ENCODE assay signal across 17 cellular contexts in the genomic region with DNA sequence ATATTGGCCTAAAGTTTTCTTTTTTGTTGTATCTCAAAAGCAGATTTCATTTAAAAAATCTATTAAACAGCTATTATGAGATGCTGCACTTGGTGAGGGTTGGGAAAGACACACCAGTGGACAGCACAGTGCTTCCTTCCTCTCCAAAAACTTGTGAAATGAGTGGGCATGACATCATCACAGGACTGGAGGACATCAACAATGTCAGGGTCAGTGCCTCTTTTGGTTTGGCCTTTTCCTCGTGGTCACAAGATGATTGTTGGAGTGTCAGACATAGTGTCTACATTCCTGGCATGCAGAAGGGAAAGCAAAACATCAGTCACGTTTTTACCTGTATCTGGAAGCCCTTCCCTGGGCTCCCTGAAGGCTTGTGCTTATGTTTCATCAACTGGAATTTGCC. TPM values are rescaled to one million over a fixed set of nuclear protein-coding genes. Genes with fewer than 3 reads are reported as not detected.
DNase-seq lines count a peak whose midpoint lies in the region; ATAC-seq and TF ChIP-seq lines count a peak whose summit lies in the region.
"Had no signal": no experiment of that assay in that cellular context is flagged by ENCODE, and none has a peak within 500 bp of the region (broad histone marks: within the 10 kb centered on the region; RNA-seq: fewer than 3 reads in every experiment).

No MANE protein-coding gene starts in this region.

- H3K9ac ChIP-seq in IMR-90 (ENCODE audit: low read depth, low read length) (no peak overlapping the region), smooth muscle cell (ENCODE audit: low read depth) (no peak overlapping the region)

- no peaks in the 10 kb centered on the region; a peak in 1 of 4 replicates for H3K79me1 ChIP-seq in IMR-90 (ENCODE audit: low read depth in 1 of 2, low read length in 2 of 2)

- whole genome bisulfite sequencing in IMR-90 (ENCODE audit: extremely low coverage in 2 of 2, insufficient read length in 1 of 2), 2 experiments, result no CpG with 5 or more reads among the region's 2 CpGs
- 10% methylated on average over 1 of the region's 2 CpGs for WGBS in right lobe of liver (ENCODE audit: insufficient coverage, low coverage, low lambda C conversion rate, missing lambda C conversion rate)
- 12% methylated on average over 2 of the region's 2 CpGs for WGBS in smooth muscle cell (ENCODE audit: low lambda C conversion rate)
- 42 to 60% (median 56%) methylated on average over 2 of the region's 2 CpGs for WGBS in stomach, 5 donors

- POLR2A ChIA-PET in IMR-90 (lab: Charles Lee; ENCODE audit: unreplicated experiment), result no interaction called here

- no peak overlapping the region for H3K4me3 ChIP-seq in IMR-90 (ENCODE audit: insufficient read depth, low read depth, low read length)
- no peak overlapping the region for H3K4me3 ChIP-seq in right lobe of liver
- no peak overlapping the region for H3K4me3 ChIP-seq in smooth muscle cell
- no peak overlapping the region for H3K4me3 ChIP-seq in stomach
- H3K4me3 ChIP-seq: colonic mucosa, esophagus squamous epithelium, prostate gland had no signal

- peak overlapping the region; percentile 34; the same call in 1 of the 2 replicates for H3K18ac ChIP-seq in IMR-90 (ENCODE audit: low read depth, low read length)

- H3K56ac ChIP-seq in IMR-90 (ENCODE audit: extremely low read depth, insufficient read depth, low read length), result no peak overlapping the region

- no peak overlapping the region for H2BK5ac ChIP-seq in IMR-90 (ENCODE audit: low read depth, low read length, poor library complexity, severe bottlenecking)

- H2BK20ac ChIP-seq in IMR-90 (ENCODE audit: low read depth, low read length), result peak overlapping the region; percentile 31; the same call in 1 of the 2 replicates

- in situ Hi-C loops in IMR-90 (cut with MboI; ENCODE audit: low sequenced_read_pairs), result no loop called here

- no peak overlapping the region for H3K27ac ChIP-seq in IMR-90 (ENCODE audit: insufficient read depth, low read length)
- peak overlapping the region in 1 of 3 donors; percentile 20 for H3K27ac ChIP-seq in right lobe of liver
- H3K27ac ChIP-seq in smooth muscle cell (ENCODE audit: low read depth), result no peak overlapping the region
- peak overlapping the region in 2 of 5 donors; percentile 13 to 15 for H3K27ac ChIP-seq in stomach
- H3K27ac ChIP-seq: colonic mucosa, prostate gland had no signal

- H3K9me3 ChIP-seq in IMR-90 (ENCODE audit: control insufficient read depth, insufficient read depth, low read length) (0 out of 2 replicates have a peak, but pooled peaks cover 2% of the 10 kb centered on the region), right lobe of liver (no peaks in the 10 kb centered on the region), smooth muscle cell (replicated peaks; ENCODE audit: low read depth) (no peaks in the 10 kb centered on the region), stomach (no peaks in the 10 kb centered on the region)
- H3K9me3 ChIP-seq: colonic mucosa, esophagus squamous epithelium, prostate gland had no signal

- no peaks in the 10 kb centered on the region for H3K36me3 ChIP-seq in IMR-90 (ENCODE audit: control insufficient read depth, insufficient read depth, low read length)
- H3K36me3 ChIP-seq in right lobe of liver, result no peaks in the 10 kb centered on the region
- H3K36me3 ChIP-seq in smooth muscle cell (ENCODE audit: low read depth), result no peaks in the 10 kb centered on the region
- no peaks in the 10 kb centered on the region for H3K36me3 ChIP-seq in stomach
- H3K36me3 ChIP-seq: colonic mucosa, esophagus squamous epithelium, prostate gland had no signal

- intact Hi-C loops in IMR-90 (cut with micrococcal nuclease), result no loop called here
- intact Hi-C loops in right lobe of liver (cut with DNase I), result no loop called here
- intact Hi-C loops in stomach (cut with DNase I; ENCODE audit: low total_unique reads), result no loop called here

- H2AK9ac ChIP-seq in IMR-90 (replicated peaks; ENCODE audit: low read depth, low read length, poor library complexity), result peak overlapping the region; percentile 83

- 0 out of 3 replicates have a peak overlapping the region, but pooled peaks have one; percentile 9 for H2BK15ac ChIP-seq in IMR-90 (ENCODE audit: low read depth, low read length)

- H3K4me2 ChIP-seq in IMR-90 (ENCODE audit: low read depth, low read length), result no peak overlapping the region
- H3K4me2 ChIP-seq in smooth muscle cell, result peak overlapping the region; percentile 20

- peak overlapping the region; percentile 54 for H2AFZ ChIP-seq in IMR-90 (replicated peaks; ENCODE audit: low read length, poor library complexity)
- no peak overlapping the region for H2AFZ ChIP-seq in smooth muscle cell (ENCODE audit: low read depth)

- peak overlapping the region; percentile 44; the same call in 1 of the 2 replicates for H3K4ac ChIP-seq in IMR-90 (ENCODE audit: low read depth, low read length)

- peak; percentile 38; the same call in 1 of the 2 replicates for ATAC-seq in IMR-90 (ENCODE audit: low read depth)
- peak; percentile 51 to 72 (median 66) for ATAC-seq in right lobe of liver
- no peak for ATAC-seq in GM21515 (IDR thresholded peaks at IDR 0.05; ENCODE audit: unreplicated experiment)
- no peak for ATAC-seq in GM21367 (IDR thresholded peaks at IDR 0.05; ENCODE audit: unreplicated experiment)
- ATAC-seq: activated CD4-positive, alpha-beta T cell treated with anti-CD3 and anti-CD28 coated beads for 36 hours; CD8-positive, alpha-beta T cell had no signal

- H2AK5ac ChIP-seq in IMR-90 (ENCODE audit: low read depth, low read length), result peak overlapping the region; percentile 71

- H3F3A ChIP-seq in smooth muscle cell (ENCODE audit: low read depth), result no peaks in the 10 kb centered on the region

- H3K23ac ChIP-seq in IMR-90 (ENCODE audit: low read depth, low read length), result peak overlapping the region; percentile 22; the same call in 1 of the 2 replicates

- H3K9me1 ChIP-seq in IMR-90 (ENCODE audit: insufficient read depth, low read length), result peaks cover 14% of the 10 kb centered on the region

- H3K14ac ChIP-seq in IMR-90 (replicated peaks; ENCODE audit: low read depth, low read length), result peak overlapping the region; percentile 55; the same call in 1 of the 2 replicates

- H3K4me1 ChIP-seq in IMR-90 (ENCODE audit: control insufficient read depth, insufficient read depth, low read length) (peaks cover 18% of the 10 kb centered on the region), right lobe of liver (peaks cover 0 to 10% (median 4%) of the 10 kb centered on the region in 4 donors), smooth muscle cell (ENCODE audit: low read depth) (no peaks in the 10 kb centered on the region), stomach (peaks cover 0 to 36% (median 9%) of the 10 kb centered on the region in 4 donors)
- H3K4me1 ChIP-seq: colonic mucosa, prostate gland had no signal

- no peak overlapping the region; the same call in 1 of the 2 replicates for H4K5ac ChIP-seq in IMR-90 (ENCODE audit: low read depth, low read length)

- no peak overlapping the region for H4K91ac ChIP-seq in IMR-90 (ENCODE audit: insufficient read depth, low read depth, low read length)

- no peaks in the 10 kb centered on the region for H3K27me3 ChIP-seq in IMR-90 (ENCODE audit: control insufficient read depth, insufficient read depth, low read length)
- H3K27me3 ChIP-seq in right lobe of liver, result no peaks in the 10 kb centered on the region
- no peaks in the 10 kb centered on the region for H3K27me3 ChIP-seq in smooth muscle cell (ENCODE audit: low read depth)
- no peaks in the 10 kb centered on the region for H3K27me3 ChIP-seq in stomach
- H3K27me3 ChIP-seq: colonic mucosa, esophagus squamous epithelium had no signal

- BruUV-seq in IMR-90 (replicated peaks; lab: Mats Ljungman, UMichigan), result no TSS peak

- H4K20me1 ChIP-seq in IMR-90 (ENCODE audit: insufficient read depth, low read length) (no peaks in the 10 kb centered on the region; the same call in 1 of the 2 replicates), smooth muscle cell (ENCODE audit: low read depth) (no peaks in the 10 kb centered on the region)

- no peak for TF ChIP-seq RAD21 in IMR-90 (IDR thresholded peaks at IDR 0.05; ENCODE audit: low read length)

- no peak for TF ChIP-seq EP300 in stomach (IDR thresholded peaks at IDR 0.05)

- CTCF ChIA-PET in IMR-90 (lab: Yijun Ruan, JAX), result interaction anchor here (1.3 kb wide), 1 partner anchor 21 kb away, joined by 4 read pairs; no protein-coding TSS in a partner anchor

- no peaks in the 10 kb centered on the region for H3K79me2 ChIP-seq in smooth muscle cell (ENCODE audit: low read depth)

- TF ChIP-seq POLR2A in IMR-90 (IDR thresholded peaks at IDR 0.05; ENCODE audit: low read depth, low read length) (no peak), right lobe of liver (IDR thresholded peaks at IDR 0.05) (no peak), stomach (IDR thresholded peaks at IDR 0.05) (no peak)

- no peak overlapping the region for H4K8ac ChIP-seq in IMR-90 (ENCODE audit: low read depth in 2 of 2, low read length in 2 of 2)

- H2BK120ac ChIP-seq in IMR-90 (ENCODE audit: low read depth, low read length), result peak overlapping the region; percentile 55

- dilution Hi-C loops in IMR-90 (cut with HindIII; ENCODE audit: low sequenced_read_pairs, unreplicated experiment), result no loop called here

- TF ChIP-seq CTCF in IMR-90 (conservative IDR thresholded peaks at IDR 0.05; ENCODE audit: low read depth, low read length) (no peak), right lobe of liver (IDR thresholded peaks at IDR 0.05) (no peak), smooth muscle cell (IDR thresholded peaks at IDR 0.05; ENCODE audit: borderline replicate concordance, insufficient read depth, poor library complexity, severe bottlenecking) (no peak), stomach (IDR thresholded peaks at IDR 0.05) (no peak)

- DNase-seq in IMR-90 (peak; percentile 66), dermis microvascular lymphatic vessel endothelial cell (ENCODE audit: low read depth in 2 of 2) (peak; percentile 40 to 86), right lobe of liver (no peak), smooth muscle cell (lab: John Stamatoyannopoulos, UW; ENCODE audit: unreplicated experiment) (no peak), stomach (no peak)
- DNase-seq: activated CD4-positive, alpha-beta T cell treated with anti-CD3 and anti-CD28 coated beads for 36 hours; CD8-positive, alpha-beta T cell; colonic mucosa; esophagus squamous epithelium; Kasumi-1; NCI-H2081; stimulated activated CD4-positive, alpha-beta T cell treated with anti-CD3 and anti-CD28 coated beads, Interleukin-4, amount 100 ng/mL, for 24 hours; T-helper 2 cell had no signal

TF ChIP-seq in IMR-90, 13 proteins besides CTCF, POLR2A, EP300 and RAD21 (continues in another document):
- TF ChIP-seq BHLHE40 (IDR thresholded peaks at IDR 0.05; ENCODE audit: low read depth, low read length), result peak; percentile 33; the same call in 1 of the 2 replicates

RNA-seq across cellular contexts. Expression of a gene that starts 49.6 kb away (rescaled TPM):
- total RNA-seq in IMR-90 (2012; rRNA removed) (not detected in 2 replicates), dermis microvascular lymphatic vessel endothelial cell (0.76 TPM in 1 of 2 replicates, not detected in the other), right lobe of liver (10 to 100 TPM in 4 of 6 experiments, 1 to 10 TPM in 2; 5.5 to 22.8 (median 12.3) TPM), smooth muscle cell (0.90 and 4.2 TPM in 2 replicates), stomach (10 to 100 TPM in 4 of 5 donors, 1 to 10 TPM in 1; 2.3 to 99.6 (median 30.7) TPM)
- polyA plus RNA-seq in IMR-90 (2012; rRNA removed) (not detected in 2 replicates), smooth muscle cell (0.42 and 0.78 TPM in 2 replicates), stomach (100 to 1,000 TPM in 1 of 3 donors, 10 to 100 TPM in 2; 11.9 to 111 (median 18.9) TPM)
- polyA plus RNA-seq in IMR-90 (2012; cell fraction: cytosol; rRNA removed), result 0.03 TPM in 1 of 2 replicates, not detected in the other
- polyA plus RNA-seq in IMR-90 (2012; cell fraction: nucleus; rRNA removed; ENCODE audit: low replicate concordance), result 0.14 TPM in 1 of 2 replicates, not detected in the other
- total RNA-seq: CD8-positive, alpha-beta T cell; H1 had no signal

Comparison
In these comparisons a context has a peak if more than half of its experiments do, and no peak if none do; other contexts are left out.
1. ATAC-seq: peak in IMR-90 (single experiment) and right lobe of liver (4 of 4); none in GM21515 (single experiment) and GM21367 (single experiment).
2. DNase-seq: peak in IMR-90 (single experiment) and dermis microvascular lymphatic vessel endothelial cell (2 of 2); none in right lobe of liver (0 of 3), smooth muscle cell (single experiment) and stomach (single experiment).